ENCODE assay signal across 8 cellular contexts in genomic region chr11:34274712-34275398, GRCh38.
DNase-seq lines count a peak whose midpoint lies in the region; ATAC-seq, FAIRE-seq and TF ChIP-seq lines count a peak whose summit lies in the region.

No MANE protein-coding gene starts in this region.

- no peaks in the 10 kb centered on the region for H3K36me3 Mint-ChIP-seq in stimulated activated effector memory CD8-positive, alpha-beta T cell treated with anti-CD3 and anti-CD28 coated beads, Interleukin-12 subunit alpha, Interleukin-12 subunit beta, amount 100 ng/mL, for 72 hours
- no peaks in the 10 kb centered on the region for H3K36me3 Mint-ChIP-seq in activated naive CD8-positive, alpha-beta T cell treated with anti-CD3 and anti-CD28 coated beads, Interleukin-2, amount 50 U/mL, for 24 hours (ENCODE audit: low read depth)

- no peaks in the 10 kb centered on the region for H3K27me3 Mint-ChIP-seq in activated naive CD8-positive, alpha-beta T cell treated with anti-CD3 and anti-CD28 coated beads, Interleukin-2, amount 50 U/mL, for 24 hours

- DNase-seq in AG20443 (ENCODE audit: low spot score) (peak; percentile 97), RCC 7860 (ENCODE audit: low spot score) (peak; percentile 89), fibroblast of peridontal ligament (ENCODE audit: extremely low read depth) (peak; percentile 98), omental fat pad (ENCODE audit: low spot score) (peak; percentile 56), activated gamma-delta T cell treated with Interleukin-2 at 50 U/mL for 16 hours (no peak)
- DNase-seq in stimulated activated effector memory CD8-positive, alpha-beta T cell treated with anti-CD3 and anti-CD28 coated beads, Interleukin-12 subunit alpha, Interleukin-12 subunit beta, amount 100 ng/mL, for 72 hours (ENCODE audit: low spot score in 2 of 2), result no peak
- no peak for DNase-seq in activated naive CD8-positive, alpha-beta T cell treated with anti-CD3 and anti-CD28 coated beads, Interleukin-2, amount 50 U/mL, for 24 hours

- no peak overlapping the region for H3K4me3 Mint-ChIP-seq in stimulated activated effector memory CD8-positive, alpha-beta T cell treated with anti-CD3 and anti-CD28 coated beads, Interleukin-12 subunit alpha, Interleukin-12 subunit beta, amount 100 ng/mL, for 72 hours
- no peak overlapping the region for H3K4me3 Mint-ChIP-seq in activated naive CD8-positive, alpha-beta T cell treated with anti-CD3 and anti-CD28 coated beads, Interleukin-2, amount 50 U/mL, for 24 hours

- H3K27ac Mint-ChIP-seq in stimulated activated effector memory CD8-positive, alpha-beta T cell treated with anti-CD3 and anti-CD28 coated beads, Interleukin-12 subunit alpha, Interleukin-12 subunit beta, amount 100 ng/mL, for 72 hours, result no peak overlapping the region
- H3K27ac Mint-ChIP-seq in activated naive CD8-positive, alpha-beta T cell treated with anti-CD3 and anti-CD28 coated beads, Interleukin-2, amount 50 U/mL, for 24 hours, result no peak overlapping the region

- TF ChIP-seq CTCF in omental fat pad (IDR thresholded peaks at IDR 0.05), result no peak

- FAIRE-seq in RCC 7860 (lab: Jason Lieb, UNC), result peak; percentile 72

- ATAC-seq in omental fat pad (ENCODE audit: low FRiP score), result peak; percentile 99
- no peak for ATAC-seq in stimulated activated effector memory CD8-positive, alpha-beta T cell treated with anti-CD3 and anti-CD28 coated beads, Interleukin-12 subunit alpha, Interleukin-12 subunit beta, amount 100 ng/mL, for 72 hours
- no peak for ATAC-seq in activated naive CD8-positive, alpha-beta T cell treated with anti-CD3 and anti-CD28 coated beads, Interleukin-2, amount 50 U/mL, for 24 hours
- ATAC-seq in HG02623 (IDR thresholded peaks at IDR 0.05; ENCODE audit: unreplicated experiment), result no peak

- peaks cover 6% of the 10 kb centered on the region for H3K4me1 Mint-ChIP-seq in stimulated activated effector memory CD8-positive, alpha-beta T cell treated with anti-CD3 and anti-CD28 coated beads, Interleukin-12 subunit alpha, Interleukin-12 subunit beta, amount 100 ng/mL, for 72 hours
- H3K4me1 Mint-ChIP-seq in activated naive CD8-positive, alpha-beta T cell treated with anti-CD3 and anti-CD28 coated beads, Interleukin-2, amount 50 U/mL, for 24 hours, result peaks cover 9% of the 10 kb centered on the region

- no peaks in the 10 kb centered on the region for H3K9me3 Mint-ChIP-seq in stimulated activated effector memory CD8-positive, alpha-beta T cell treated with anti-CD3 and anti-CD28 coated beads, Interleukin-12 subunit alpha, Interleukin-12 subunit beta, amount 100 ng/mL, for 72 hours
- H3K9me3 Mint-ChIP-seq in activated naive CD8-positive, alpha-beta T cell treated with anti-CD3 and anti-CD28 coated beads, Interleukin-2, amount 50 U/mL, for 24 hours, result no peaks in the 10 kb centered on the region

Comparison
In these comparisons a context has a peak if more than half of its experiments do, and no peak if none do; other contexts are left out.
1. DNase-seq: peak in AG20443 (single experiment), RCC 7860 (single experiment), fibroblast of peridontal ligament (single experiment) and omental fat pad (single experiment); none in stimulated activated effector memory CD8-positive, alpha-beta T cell treated with anti-CD3 and anti-CD28 coated beads, Interleukin-12 subunit alpha, Interleukin-12 subunit beta, amount 100 ng/mL, for 72 hours (0 of 2), activated naive CD8-positive, alpha-beta T cell treated with anti-CD3 and anti-CD28 coated beads, Interleukin-2, amount 50 U/mL, for 24 hours (single experiment) and activated gamma-delta T cell treated with Interleukin-2 at 50 U/mL for 16 hours (single experiment).